Comparison of ENCODE assay signal across 3 cellular contexts in genomic region chr12:42192258-42192657, GRCh38.
TF ChIP-seq lines count a peak whose summit lies in the region.

No MANE protein-coding gene starts in this region.

TF ChIP-seq in HepG2, 621 proteins besides CTCF, POLR2A, EP300 and RAD21:
- TF ChIP-seq ZNF232 (CRISPR knock-in tag; IDR thresholded peaks at IDR 0.05; ENCODE audit: borderline replicate concordance) = no peak
- TF ChIP-seq ZNF121 (CRISPR knock-in tag; IDR thresholded peaks at IDR 0.05) = 0 out of 2 replicates have a peak, but pooled peaks have one; percentile 40

TF ChIP-seq in HEK293, 187 proteins besides CTCF, POLR2A, EP300 and RAD21:
- TF ChIP-seq ZXDB (tag by site-specific recombination; IDR thresholded peaks at IDR 0.05) (no peak), ZNF121 (tag by site-specific recombination; IDR thresholded peaks at IDR 0.05) (peak; percentile 51; the same call in 1 of the 2 replicates)

TF ChIP-seq in K562, 482 proteins besides CTCF, POLR2A, EP300 and RAD21:
- TF ChIP-seq ZNF121 (CRISPR knock-in tag; conservative IDR thresholded peaks at IDR 0.05) (peak; percentile 71), TARDBP (IDR thresholded peaks at IDR 0.05) (no peak), TGIF2 (CRISPR knock-in tag; IDR thresholded peaks at IDR 0.05) (no peak), YBX1 (IDR thresholded peaks at IDR 0.05) (no peak)
